19 cellular contexts compared by ENCODE assay signal in the genomic region with DNA sequence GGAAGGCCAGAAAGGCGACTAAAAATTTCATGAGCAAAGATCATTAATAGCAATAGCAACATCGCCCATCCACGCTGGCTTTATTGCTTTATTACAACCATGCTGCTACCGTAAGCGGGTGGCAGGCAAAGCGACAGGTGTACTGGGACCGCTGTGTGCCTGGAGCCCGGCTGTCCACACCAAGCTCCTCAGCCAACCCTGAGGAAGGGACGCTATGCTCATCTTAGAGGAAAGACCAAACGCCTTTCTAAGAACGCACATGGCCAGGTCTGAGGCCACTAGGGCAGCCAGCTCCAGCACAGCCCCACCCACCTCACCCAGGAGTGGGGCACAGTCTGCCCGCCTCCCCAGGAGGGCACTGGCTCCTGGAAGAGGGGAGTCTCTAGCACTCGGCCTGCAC. TPM values are rescaled to one million over a fixed set of nuclear protein-coding genes. Genes with fewer than 3 reads are reported as not detected.
DNase-seq lines count a peak whose midpoint lies in the region; ATAC-seq and TF ChIP-seq lines count a peak whose summit lies in the region.
"Had no signal": no experiment of that assay in that cellular context is flagged by ENCODE, and none has a peak within 500 bp of the region (broad histone marks: within the 10 kb centered on the region; RNA-seq: fewer than 3 reads in every experiment).

No MANE protein-coding gene starts in this region.

- no peaks in the 10 kb centered on the region for H3K27me3 ChIP-seq in BLaER1 treated with 17β-estradiol and CSF1 and Interleukin-3, amounts not matched to agents 10 nM and 100 nM
- H3K27me3 ChIP-seq in adipocyte (replicated peaks; ENCODE audit: control insufficient read depth, insufficient read depth, low read length): no peaks in the 10 kb centered on the region
- H3K27me3 ChIP-seq in right lobe of liver: no peaks in the 10 kb centered on the region
- H3K27me3 ChIP-seq in stomach: no peaks in the 10 kb centered on the region
- H3K27me3 ChIP-seq: SJSA1 had no signal

- H3K4me1 Mint-ChIP-seq in activated naive CD4-positive, alpha-beta T cell treated with anti-CD3 and anti-CD28 coated beads, Interleukin-2, amount 10 ng/mL, durations not matched to agents 7 days and 5 days: no peaks in the 10 kb centered on the region
- H3K4me1 Mint-ChIP-seq: CD4-positive, CD25-positive, alpha-beta regulatory T cell had no signal

- H3K4me1 ChIP-seq in BLaER1 treated with 17β-estradiol and CSF1 and Interleukin-3, amounts not matched to agents 10 nM and 100 nM: peaks cover 31 to 100% (median 95%) of the 10 kb centered on the region in 10 experiments
- H3K4me1 ChIP-seq in adipocyte (ENCODE audit: control insufficient read depth, insufficient read depth, low read length): peaks cover 50% of the 10 kb centered on the region
- peaks cover 0 to 95% (median 44%) of the 10 kb centered on the region in 4 donors for H3K4me1 ChIP-seq in right lobe of liver
- H3K4me1 ChIP-seq in stomach: peaks cover 57 to 93% (median 76%) of the 10 kb centered on the region in 4 donors
- H3K4me1 ChIP-seq: SJSA1 had no signal

- H3K9me3 Mint-ChIP-seq in activated naive CD4-positive, alpha-beta T cell treated with anti-CD3 and anti-CD28 coated beads, Interleukin-2, amount 10 ng/mL, durations not matched to agents 7 days and 5 days: no peaks in the 10 kb centered on the region
- H3K9me3 Mint-ChIP-seq: CD4-positive, CD25-positive, alpha-beta regulatory T cell; H9 had no signal

- TF ChIP-seq EP300 in stomach (IDR thresholded peaks at IDR 0.05): no peak

- H3K27ac ChIP-seq in BLaER1 treated with 17β-estradiol and CSF1 and Interleukin-3, amounts not matched to agents 10 nM and 100 nM: peak overlapping the region in 2 of 11 experiments; percentile 85 to 87; a peak in 4 of 22 replicates
- H3K27ac ChIP-seq in right lobe of liver (peak overlapping the region in 2 of 3 donors; percentile 84 to 94), stomach (peak overlapping the region in 4 of 5 donors; percentile 3 to 92 (median 89))
- H3K27ac ChIP-seq: KMS-11, SJSA1 had no signal

- DNase-seq in adipocyte (ENCODE audit: low read depth) (no peak), right lobe of liver (no peak), stomach (no peak), GDM1 (lab: John Stamatoyannopoulos, UW) (no peak)
- DNase-seq in activated naive CD4-positive, alpha-beta T cell treated with anti-CD3 and anti-CD28 coated beads, Interleukin-2, amount 10 ng/mL, durations not matched to agents 7 days and 5 days: no peak
- DNase-seq: CD4-positive, CD25-positive, alpha-beta regulatory T cell; COR-L47; DMS79; H9; IMR-90; MV-4-11; NCI-H1105 treated with DMSO at 0.1 percent for 48 hours; NCI-H2029 treated with DMSO at 0.1 percent for 48 hours; NCI-H345; NCI-H524 had no signal

- H3K4me3 ChIP-seq in BLaER1 treated with 17β-estradiol and CSF1 and Interleukin-3, amounts not matched to agents 10 nM and 100 nM: no peak overlapping the region
- H3K4me3 ChIP-seq in adipocyte (ENCODE audit: low read length) (no peak overlapping the region), right lobe of liver (no peak overlapping the region), stomach (no peak overlapping the region)
- H3K4me3 ChIP-seq: SJSA1 had no signal

- H4K20me1 ChIP-seq in BLaER1 treated with 17β-estradiol and CSF1 and Interleukin-3, amounts not matched to agents 10 nM and 100 nM: peaks cover 0 to 46% (median 21%) of the 10 kb centered on the region in 11 experiments; a peak in 11 of 22 replicates

- TF ChIP-seq POLR2A in right lobe of liver (IDR thresholded peaks at IDR 0.05) (no peak), stomach (IDR thresholded peaks at IDR 0.05) (no peak)

- H3K4me3 Mint-ChIP-seq in activated naive CD4-positive, alpha-beta T cell treated with anti-CD3 and anti-CD28 coated beads, Interleukin-2, amount 10 ng/mL, durations not matched to agents 7 days and 5 days: no peak overlapping the region
- H3K4me3 Mint-ChIP-seq: CD4-positive, CD25-positive, alpha-beta regulatory T cell; H9 had no signal

- no peaks in the 10 kb centered on the region for H3K36me3 Mint-ChIP-seq in activated naive CD4-positive, alpha-beta T cell treated with anti-CD3 and anti-CD28 coated beads, Interleukin-2, amount 10 ng/mL, durations not matched to agents 7 days and 5 days
- H3K36me3 Mint-ChIP-seq: CD4-positive, CD25-positive, alpha-beta regulatory T cell had no signal

- TF ChIP-seq CTCF in right lobe of liver (IDR thresholded peaks at IDR 0.05) (no peak), stomach (IDR thresholded peaks at IDR 0.05) (no peak)

- peak overlapping the region in 10 of 11 experiments; percentile 74 to 98 (median 84); a peak in 17 of 22 replicates for H3K4me2 ChIP-seq in BLaER1 treated with 17β-estradiol and CSF1 and Interleukin-3, amounts not matched to agents 10 nM and 100 nM
- H3K4me2 ChIP-seq: KMS-11 had no signal

- H3K27me3 Mint-ChIP-seq in activated naive CD4-positive, alpha-beta T cell treated with anti-CD3 and anti-CD28 coated beads, Interleukin-2, amount 10 ng/mL, durations not matched to agents 7 days and 5 days: no peaks in the 10 kb centered on the region
- H3K27me3 Mint-ChIP-seq: CD4-positive, CD25-positive, alpha-beta regulatory T cell had no signal

- H3K36me3 ChIP-seq in BLaER1 treated with 17β-estradiol and CSF1 and Interleukin-3, amounts not matched to agents 10 nM and 100 nM: no peaks in the 10 kb centered on the region
- H3K36me3 ChIP-seq in adipocyte (ENCODE audit: control insufficient read depth, insufficient read depth, low read length, severe bottlenecking) (peaks cover 12% of the 10 kb centered on the region), right lobe of liver (no peaks in the 10 kb centered on the region), stomach (no peaks in the 10 kb centered on the region)
- H3K36me3 ChIP-seq: SJSA1 had no signal

- CTCF ChIA-PET in activated naive CD4-positive, alpha-beta T cell treated with anti-CD3 and anti-CD28 coated beads, Interleukin-2, amount 10 ng/mL, durations not matched to agents 7 days and 5 days (lab: Charles Lee): no interaction called here

- H3K9me3 ChIP-seq in BLaER1 treated with 17β-estradiol and CSF1 and Interleukin-3, amounts not matched to agents 10 nM and 100 nM (replicated peaks in 1 of 11): no peaks in the 10 kb centered on the region
- no peaks in the 10 kb centered on the region for H3K9me3 ChIP-seq in adipocyte (ENCODE audit: control insufficient read depth, low read length)
- no peaks in the 10 kb centered on the region for H3K9me3 ChIP-seq in right lobe of liver
- H3K9me3 ChIP-seq in stomach: no peaks in the 10 kb centered on the region
- H3K9me3 ChIP-seq: SJSA1 had no signal

- H3K27ac Mint-ChIP-seq in activated naive CD4-positive, alpha-beta T cell treated with anti-CD3 and anti-CD28 coated beads, Interleukin-2, amount 10 ng/mL, durations not matched to agents 7 days and 5 days: no peak overlapping the region
- H3K27ac Mint-ChIP-seq: CD4-positive, CD25-positive, alpha-beta regulatory T cell had no signal

- intact Hi-C loops in right lobe of liver (cut with DNase I): loop anchor here in 1 of 2 donors (5.0 kb wide), 1 partner anchor 36 kb away; no protein-coding TSS in a partner anchor
- intact Hi-C loops in stomach (cut with DNase I; ENCODE audit: low total_unique reads): no loop called here

- peak overlapping the region in 3 of 11 experiments; percentile 16 to 75 (median 44); a peak in 3 of 22 replicates for H3K9ac ChIP-seq in BLaER1 treated with 17β-estradiol and CSF1 and Interleukin-3, amounts not matched to agents 10 nM and 100 nM
- H3K9ac ChIP-seq in adipocyte (ENCODE audit: low read length): peak overlapping the region; percentile 87
- H3K9ac ChIP-seq: KMS-11 had no signal

- ATAC-seq in right lobe of liver (no peak), HG03457 (IDR thresholded peaks at IDR 0.05; ENCODE audit: unreplicated experiment) (no peak)

- WGBS in right lobe of liver (ENCODE audit: insufficient coverage, low coverage, low lambda C conversion rate, missing lambda C conversion rate): 80% methylated on average over 1 of the region's 13 CpGs
- WGBS in stomach, 5 donors: 75 to 97% (median 79%) methylated on average over 6 to 13 of the region's 13 CpGs

RNA-seq across cellular contexts. Expression of gene PEMT, which starts 28.0 kb away (rescaled TPM):
- total RNA-seq in right lobe of liver (100 to 1,000 TPM in 5 of 6 experiments, 10 to 100 TPM in 1; 92.4 to 184 (median 170) TPM), stomach (10 to 100 TPM in 4 of 5 donors, 1 to 10 TPM in 1; 7.0 to 44.6 (median 30.3) TPM)
- polyA plus RNA-seq in stomach: 10 to 100 TPM; 13.3 to 38.1 (median 23.7) TPM
